Comparison of ENCODE assay signal across 1 cellular context in the genomic region with DNA sequence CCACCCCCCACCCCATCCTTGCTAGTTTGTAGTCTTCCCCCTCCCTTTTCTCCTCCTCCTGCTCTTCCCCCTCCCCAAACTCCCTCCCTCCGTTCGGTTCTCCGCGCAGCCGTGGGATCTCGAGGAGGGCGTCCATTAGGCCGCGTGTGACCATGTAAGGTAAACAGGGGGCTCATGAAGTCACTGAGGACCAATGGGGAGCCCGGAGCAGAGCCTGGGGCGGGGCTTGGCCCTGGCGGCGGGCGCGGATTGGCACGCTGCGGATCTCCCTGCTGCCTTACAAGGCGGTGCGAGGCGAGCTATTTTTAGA.
TF ChIP-seq lines count a peak whose summit lies in the region.

No MANE protein-coding gene starts in this region.

TF ChIP-seq in K562, 482 proteins besides CTCF, POLR2A, EP300 and RAD21 (continued from another document and continues in another):
- TF ChIP-seq, protein P1, sequence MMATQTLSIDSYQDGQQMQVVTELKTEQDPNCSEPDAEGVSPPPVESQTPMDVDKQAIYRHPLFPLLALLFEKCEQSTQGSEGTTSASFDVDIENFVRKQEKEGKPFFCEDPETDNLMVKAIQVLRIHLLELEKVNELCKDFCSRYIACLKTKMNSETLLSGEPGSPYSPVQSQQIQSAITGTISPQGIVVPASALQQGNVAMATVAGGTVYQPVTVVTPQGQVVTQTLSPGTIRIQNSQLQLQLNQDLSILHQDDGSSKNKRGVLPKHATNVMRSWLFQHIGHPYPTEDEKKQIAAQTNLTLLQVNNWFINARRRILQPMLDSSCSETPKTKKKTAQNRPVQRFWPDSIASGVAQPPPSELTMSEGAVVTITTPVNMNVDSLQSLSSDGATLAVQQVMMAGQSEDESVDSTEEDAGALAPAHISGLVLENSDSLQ (IDR thresholded peaks at IDR 0.05) = peak; percentile 50
- TF ChIP-seq DEAF1 (CRISPR knock-in tag; IDR thresholded peaks at IDR 0.05) = no peak
- TF ChIP-seq SRF (CRISPR knock-in tag; IDR thresholded peaks at IDR 0.05) = peak; percentile 65 to 95; a peak in 3 of 4 replicates
- TF ChIP-seq ZNF217 (CRISPR knock-in tag; IDR thresholded peaks at IDR 0.05) = no peak
- TF ChIP-seq CBX5 (IDR thresholded peaks at IDR 0.05; ENCODE audit: borderline replicate concordance, low read depth) = no peak
- TF ChIP-seq NONO (IDR thresholded peaks at IDR 0.05; ENCODE audit: low read depth in 2 of 2, low read length in 1 of 2) = no peak
- TF ChIP-seq MAFK (IDR thresholded peaks at IDR 0.05; ENCODE audit: low read length) = no peak
- TF ChIP-seq KAT2B (IDR thresholded peaks at IDR 0.05; ENCODE audit: low read depth, low read length) = no peak
- TF ChIP-seq IFI16 (CRISPR knock-in tag; IDR thresholded peaks at IDR 0.05) = no peak
- no peak for TF ChIP-seq TCF7L2 (IDR thresholded peaks at IDR 0.05; ENCODE audit: low read depth, low read length)
- TF ChIP-seq SP2 (IDR thresholded peaks at IDR 0.05; ENCODE audit: extremely low read depth, low read depth, low read length, poor library complexity, severe bottlenecking) = no peak
- TF ChIP-seq ZNF668 (CRISPR knock-in tag; IDR thresholded peaks at IDR 0.05) = no peak
- TF ChIP-seq SMAD2 (IDR thresholded peaks at IDR 0.05; ENCODE audit: low read depth, low read length) = no peak
- no peak for TF ChIP-seq NR3C1 (CRISPR knock-in tag; IDR thresholded peaks at IDR 0.05)
- 0 out of 2 replicates have a peak, but pooled peaks have one; percentile 32 for TF ChIP-seq JUN (IDR thresholded peaks at IDR 0.05; ENCODE audit: borderline replicate concordance, low read depth, low read length)
- TF ChIP-seq JUN (CRISPR knock-in tag; IDR thresholded peaks at IDR 0.05; ENCODE audit: borderline replicate concordance) = no peak
- TF ChIP-seq, protein P2, sequence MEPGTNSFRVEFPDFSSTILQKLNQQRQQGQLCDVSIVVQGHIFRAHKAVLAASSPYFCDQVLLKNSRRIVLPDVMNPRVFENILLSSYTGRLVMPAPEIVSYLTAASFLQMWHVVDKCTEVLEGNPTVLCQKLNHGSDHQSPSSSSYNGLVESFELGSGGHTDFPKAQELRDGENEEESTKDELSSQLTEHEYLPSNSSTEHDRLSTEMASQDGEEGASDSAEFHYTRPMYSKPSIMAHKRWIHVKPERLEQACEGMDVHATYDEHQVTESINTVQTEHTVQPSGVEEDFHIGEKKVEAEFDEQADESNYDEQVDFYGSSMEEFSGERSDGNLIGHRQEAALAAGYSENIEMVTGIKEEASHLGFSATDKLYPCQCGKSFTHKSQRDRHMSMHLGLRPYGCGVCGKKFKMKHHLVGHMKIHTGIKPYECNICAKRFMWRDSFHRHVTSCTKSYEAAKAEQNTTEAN (CRISPR knock-in tag; IDR thresholded peaks at IDR 0.05) = no peak
- TF ChIP-seq SAP30 (IDR thresholded peaks at IDR 0.05; ENCODE audit: borderline replicate concordance, insufficient read depth, low read depth, low read length, poor library complexity, severe bottlenecking) = no peak
- TF ChIP-seq TGIF2 (CRISPR knock-in tag; IDR thresholded peaks at IDR 0.05) = no peak
- TF ChIP-seq HINFP (tag; conservative IDR thresholded peaks at IDR 0.05; ENCODE audit: low read depth) = no peak
- no peak for TF ChIP-seq ASH1L (IDR thresholded peaks at IDR 0.05; ENCODE audit: borderline replicate concordance, low read depth, partially characterized antibody)
- no peak for TF ChIP-seq CHD2 (IDR thresholded peaks at IDR 0.05; ENCODE audit: low read depth, low read length)
- no peak for TF ChIP-seq NFXL1 (CRISPR knock-in tag; IDR thresholded peaks at IDR 0.05)
- no peak for TF ChIP-seq RNF2 (IDR thresholded peaks at IDR 0.05)
- no peak for TF ChIP-seq TCFL5 (CRISPR knock-in tag; conservative IDR thresholded peaks at IDR 0.05)
- no peak for TF ChIP-seq U2AF1 (optimal IDR thresholded peaks at IDR 0.05; ENCODE audit: low read depth, low read length)
- TF ChIP-seq HDAC6 (IDR thresholded peaks at IDR 0.05; ENCODE audit: low read depth, low read length) = no peak
- no peak for TF ChIP-seq ZNF253 (CRISPR knock-in tag; conservative IDR thresholded peaks at IDR 0.05)
- TF ChIP-seq POLR2B (IDR thresholded peaks at IDR 0.05; ENCODE audit: low read depth, partially characterized antibody) = no peak
- peak; percentile 71; a peak in 3 of 4 replicates for TF ChIP-seq FOXK2 (conservative IDR thresholded peaks at IDR 0.05 in 1 of 2, IDR thresholded peaks at IDR 0.05 in 1 of 2; ENCODE audit: low read depth in 2 of 2)
- no peak for TF ChIP-seq SMARCC2 (IDR thresholded peaks at IDR 0.05; ENCODE audit: low read depth)
- no peak for TF ChIP-seq POU5F1 (IDR thresholded peaks at IDR 0.05; ENCODE audit: borderline replicate concordance, low read depth, low read length, partially characterized antibody)
- no peak for TF ChIP-seq THAP7 (CRISPR knock-in tag; IDR thresholded peaks at IDR 0.05)
- no peak for TF ChIP-seq TFAM (CRISPR knock-in tag; conservative IDR thresholded peaks at IDR 0.05)
- TF ChIP-seq CBFA2T3 (IDR thresholded peaks at IDR 0.05) = no peak
- TF ChIP-seq ZNF3 (CRISPR knock-in tag; IDR thresholded peaks at IDR 0.05) = no peak
- TF ChIP-seq, protein P3, sequence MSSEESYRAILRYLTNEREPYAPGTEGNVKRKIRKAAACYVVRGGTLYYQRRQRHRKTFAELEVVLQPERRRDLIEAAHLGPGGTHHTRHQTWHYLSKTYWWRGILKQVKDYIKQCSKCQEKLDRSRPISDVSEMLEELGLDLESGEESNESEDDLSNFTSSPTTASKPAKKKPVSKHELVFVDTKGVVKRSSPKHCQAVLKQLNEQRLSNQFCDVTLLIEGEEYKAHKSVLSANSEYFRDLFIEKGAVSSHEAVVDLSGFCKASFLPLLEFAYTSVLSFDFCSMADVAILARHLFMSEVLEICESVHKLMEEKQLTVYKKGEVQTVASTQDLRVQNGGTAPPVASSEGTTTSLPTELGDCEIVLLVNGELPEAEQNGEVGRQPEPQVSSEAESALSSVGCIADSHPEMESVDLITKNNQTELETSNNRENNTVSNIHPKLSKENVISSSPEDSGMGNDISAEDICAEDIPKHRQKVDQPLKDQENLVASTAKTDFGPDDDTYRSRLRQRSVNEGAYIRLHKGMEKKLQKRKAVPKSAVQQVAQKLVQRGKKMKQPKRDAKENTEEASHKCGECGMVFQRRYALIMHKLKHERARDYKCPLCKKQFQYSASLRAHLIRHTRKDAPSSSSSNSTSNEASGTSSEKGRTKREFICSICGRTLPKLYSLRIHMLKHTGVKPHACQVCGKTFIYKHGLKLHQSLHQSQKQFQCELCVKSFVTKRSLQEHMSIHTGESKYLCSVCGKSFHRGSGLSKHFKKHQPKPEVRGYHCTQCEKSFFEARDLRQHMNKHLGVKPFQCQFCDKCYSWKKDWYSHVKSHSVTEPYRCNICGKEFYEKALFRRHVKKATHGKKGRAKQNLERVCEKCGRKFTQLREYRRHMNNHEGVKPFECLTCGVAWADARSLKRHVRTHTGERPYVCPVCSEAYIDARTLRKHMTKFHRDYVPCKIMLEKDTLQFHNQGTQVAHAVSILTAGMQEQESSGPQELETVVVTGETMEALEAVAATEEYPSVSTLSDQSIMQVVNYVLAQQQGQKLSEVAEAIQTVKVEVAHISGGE (CRISPR knock-in tag; IDR thresholded peaks at IDR 0.05) = peak in 1 of 3 experiments; percentile 64; a peak in 2 of 6 replicates
- TF ChIP-seq ZNF830 (CRISPR knock-in tag; IDR thresholded peaks at IDR 0.05) = no peak
- no peak for TF ChIP-seq ZNF23 (CRISPR knock-in tag; IDR thresholded peaks at IDR 0.05)
- no peak for TF ChIP-seq LCOR (CRISPR knock-in tag; IDR thresholded peaks at IDR 0.05)
- no peak for TF ChIP-seq TCF15 (CRISPR knock-in tag; IDR thresholded peaks at IDR 0.05)
- TF ChIP-seq ARNT (IDR thresholded peaks at IDR 0.05) = no peak
- no peak for TF ChIP-seq MLLT1 (IDR thresholded peaks at IDR 0.05)
- no peak for TF ChIP-seq RBM17 (IDR thresholded peaks at IDR 0.05; ENCODE audit: borderline replicate concordance, low read depth, low read length)
- TF ChIP-seq MBD1 (CRISPR knock-in tag; IDR thresholded peaks at IDR 0.05) = no peak
- TF ChIP-seq ZFP36 (IDR thresholded peaks at IDR 0.05; ENCODE audit: low read depth, low read length, partially characterized antibody) = peak; percentile 3
- no peak for TF ChIP-seq SIN3A (IDR thresholded peaks at IDR 0.05; ENCODE audit: borderline replicate concordance in 2 of 2, control insufficient read depth in 1 of 2, low read depth in 2 of 2, low read length in 2 of 2)
- TF ChIP-seq KLF6 (CRISPR knock-in tag; IDR thresholded peaks at IDR 0.05; ENCODE audit: borderline replicate concordance) = no peak
- no peak for TF ChIP-seq DNMT1 (IDR thresholded peaks at IDR 0.05)
- no peak for TF ChIP-seq ARID2 (IDR thresholded peaks at IDR 0.05)
- no peak for TF ChIP-seq KAT7 (CRISPR knock-in tag; IDR thresholded peaks at IDR 0.05; ENCODE audit: borderline replicate concordance)
- no peak for TF ChIP-seq ZNF324 (CRISPR knock-in tag; IDR thresholded peaks at IDR 0.05)
- peak in 1 of 2 experiments; percentile 86; a peak in 2 of 4 replicates for TF ChIP-seq FOXA3 (CRISPR knock-in tag; conservative IDR thresholded peaks at IDR 0.05 in 1 of 2, IDR thresholded peaks at IDR 0.05 in 1 of 2)
- TF ChIP-seq TBP (optimal IDR thresholded peaks at IDR 0.05; ENCODE audit: low read depth, low read length) = peak; percentile 88
- peak; percentile 54 for TF ChIP-seq RBM25 (IDR thresholded peaks at IDR 0.05; ENCODE audit: low read depth, low read length, severe bottlenecking)
- TF ChIP-seq SETDB1 (IDR thresholded peaks at IDR 0.05; ENCODE audit: low read length) = no peak
- TF ChIP-seq ILF3 (IDR thresholded peaks at IDR 0.05; ENCODE audit: borderline replicate concordance) = no peak
- no peak for TF ChIP-seq HDAC8 (tag; IDR thresholded peaks at IDR 0.05)
- no peak for TF ChIP-seq HNRNPUL1 (IDR thresholded peaks at IDR 0.05; ENCODE audit: low read length)
